ENCODE assay signal across 9 cellular contexts in the genomic region with DNA sequence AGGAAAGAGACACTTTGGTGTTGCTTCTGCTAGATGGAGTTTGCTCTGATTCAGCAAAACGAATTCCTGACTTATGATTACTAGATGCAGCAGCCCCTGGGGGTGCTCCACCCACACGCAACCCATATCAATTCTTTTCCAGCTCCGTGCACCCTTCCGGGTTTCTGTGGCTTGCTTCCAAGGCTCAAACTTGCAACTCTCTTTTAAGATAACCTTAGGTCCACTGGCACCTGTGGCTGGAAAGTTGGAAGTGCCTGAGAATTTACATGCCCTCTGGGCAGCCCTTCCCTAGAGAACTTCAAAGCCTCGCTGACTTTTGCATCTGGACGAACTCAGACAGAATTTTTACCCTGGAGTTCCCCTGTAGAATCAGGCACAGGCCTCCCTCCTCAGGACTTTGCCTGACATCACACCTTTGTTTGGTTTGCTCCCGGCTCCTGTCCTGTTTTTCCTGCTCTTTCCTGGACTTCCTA.
DNase-seq lines count a peak whose midpoint lies in the region; FAIRE-seq and TF ChIP-seq lines count a peak whose summit lies in the region.
"Had no signal": no experiment of that assay in that cellular context is flagged by ENCODE, and none has a peak within 500 bp of the region (broad histone marks: within the 10 kb centered on the region; RNA-seq: fewer than 3 reads in every experiment).

No MANE protein-coding gene starts in this region.

- no peak for FAIRE-seq in GM12892 (lab: Jason Lieb, UNC)

- no peak overlapping the region for H2AK5ac ChIP-seq in mesendoderm (ENCODE audit: low read length)

- H3K27ac ChIP-seq in mesendoderm (ENCODE audit: low read depth, low read length) = no peak overlapping the region

- H3K27ac Mint-ChIP-seq in Caco-2 (ENCODE audit: unreplicated experiment) = no peak overlapping the region
- H3K27ac Mint-ChIP-seq in dendritic cell treated with granulocyte-macrophage colony-stimulating factor and Interleukin-4, amounts not matched to agents 40 ng/mL and 50 ng/mL, for 4 days = peak overlapping the region; percentile 21
- H3K27ac Mint-ChIP-seq: nephron had no signal

- no peaks in the 10 kb centered on the region for H3K36me3 ChIP-seq in Caco-2 (ENCODE audit: control insufficient read depth, insufficient read depth, low read length)
- H3K36me3 ChIP-seq in MG63 = no peaks in the 10 kb centered on the region
- no peaks in the 10 kb centered on the region for H3K36me3 ChIP-seq in mesendoderm (ENCODE audit: control insufficient read depth, insufficient read depth, low read length)

- H2BK120ac ChIP-seq in mesendoderm (ENCODE audit: low read depth, low read length) = no peak overlapping the region

- no CpG with 5 or more reads among the region's 7 CpGs for WGBS in mesendoderm (ENCODE audit: extremely low coverage, insufficient coverage, low lambda C conversion rate)

- H3K18ac ChIP-seq in mesendoderm (ENCODE audit: low read length) = no peak overlapping the region

- H3K36me3 Mint-ChIP-seq in Caco-2 (ENCODE audit: insufficient read depth, unreplicated experiment) = peaks cover 4% of the 10 kb centered on the region
- no peaks in the 10 kb centered on the region for H3K36me3 Mint-ChIP-seq in dendritic cell treated with granulocyte-macrophage colony-stimulating factor and Interleukin-4, amounts not matched to agents 40 ng/mL and 50 ng/mL, for 4 days (ENCODE audit: low read depth)

- H2BK15ac ChIP-seq in mesendoderm (replicated peaks; ENCODE audit: low read depth) = no peak overlapping the region

- no peaks in the 10 kb centered on the region for H3K79me2 ChIP-seq in mesendoderm (ENCODE audit: control insufficient read depth, insufficient read depth, low read length)

- TF ChIP-seq POLR2A in GM12892 (IDR thresholded peaks at IDR 0.05; ENCODE audit: low read depth, low read length) = no peak

- peaks cover 24% of the 10 kb centered on the region for H3K4me1 ChIP-seq in Caco-2
- peaks cover 2% of the 10 kb centered on the region for H3K4me1 ChIP-seq in mesendoderm (ENCODE audit: control insufficient read depth, low read depth, low read length)

- no peak overlapping the region for H3K9ac ChIP-seq in mesendoderm (ENCODE audit: low read length)

- H2BK5ac ChIP-seq in mesendoderm (ENCODE audit: low read length) = no peak overlapping the region

- H3K9me3 ChIP-seq in Caco-2 = no peaks in the 10 kb centered on the region
- no peaks in the 10 kb centered on the region for H3K9me3 ChIP-seq in MG63

- H3K4me3 Mint-ChIP-seq in Caco-2 (ENCODE audit: unreplicated experiment) = no peak overlapping the region
- no peak overlapping the region for H3K4me3 Mint-ChIP-seq in dendritic cell treated with granulocyte-macrophage colony-stimulating factor and Interleukin-4, amounts not matched to agents 40 ng/mL and 50 ng/mL, for 4 days
- H3K4me3 Mint-ChIP-seq: nephron had no signal

- POLR2A ChIA-PET in Caco-2 (lab: Charles Lee) = no interaction called here

- H3K4me1 Mint-ChIP-seq in Caco-2 (ENCODE audit: low read depth, unreplicated experiment) = no peaks in the 10 kb centered on the region
- peaks cover 69% of the 10 kb centered on the region for H3K4me1 Mint-ChIP-seq in dendritic cell treated with granulocyte-macrophage colony-stimulating factor and Interleukin-4, amounts not matched to agents 40 ng/mL and 50 ng/mL, for 4 days (ENCODE audit: low read depth)

- peaks cover 6% of the 10 kb centered on the region for H3K27me3 Mint-ChIP-seq in Caco-2 (ENCODE audit: insufficient read depth, unreplicated experiment)
- peaks cover 4% of the 10 kb centered on the region for H3K27me3 Mint-ChIP-seq in dendritic cell treated with granulocyte-macrophage colony-stimulating factor and Interleukin-4, amounts not matched to agents 40 ng/mL and 50 ng/mL, for 4 days

- BruUV-seq in Caco-2 (replicated peaks; lab: Mats Ljungman, UMichigan) = no TSS peak

- intact Hi-C loops in Caco-2 (cut with micrococcal nuclease; ENCODE audit: unreplicated experiment) = loop anchor here (1.0 kb wide), 1 partner anchor 225 kb away; the partner anchor contains the start of gene SNX18
- intact Hi-C loops in dendritic cell treated with granulocyte-macrophage colony-stimulating factor and Interleukin-4, amounts not matched to agents 40 ng/mL and 50 ng/mL, for 4 days (cut with micrococcal nuclease) = no loop called here

- H4K8ac ChIP-seq in mesendoderm (ENCODE audit: low read depth, low read length) = no peak overlapping the region

- peak; percentile 41 to 75 for DNase-seq in Caco-2
- peak; percentile 70 for DNase-seq in MG63
- peak; percentile 90 for DNase-seq in mesendoderm
- no peak for DNase-seq in T-helper 2 cell
- DNase-seq in C1 segment of cervical spinal cord (lab: John Stamatoyannopoulos, UW) = no peak
- DNase-seq in NCI-H2081 treated with DMSO at 0.1 percent for 48 hours (lab: John Stamatoyannopoulos, UW) = no peak
- no peak for DNase-seq in GM12892 (ENCODE audit: insufficient read length)

- H3K79me1 ChIP-seq in mesendoderm (ENCODE audit: low read length) = no peaks in the 10 kb centered on the region

- no peak overlapping the region for H3K4me2 ChIP-seq in mesendoderm (ENCODE audit: low read length)

- no peak overlapping the region for H4K5ac ChIP-seq in mesendoderm (ENCODE audit: low read length)

- no peak overlapping the region for H3K4ac ChIP-seq in mesendoderm (ENCODE audit: low read depth, low read length)

- no peak overlapping the region for H3K23ac ChIP-seq in mesendoderm (ENCODE audit: low read length)

- no peak overlapping the region for H3K56ac ChIP-seq in mesendoderm (ENCODE audit: low read length)

- CTCF ChIA-PET in Caco-2 (lab: Charles Lee) = interaction anchor here (0.9 to 1.3 kb wide), 2 partner anchors 125 to 225 kb away, joined by 3 to 4 read pairs; no protein-coding TSS in a partner anchor

- peak in 1 of 2 experiments; percentile 15 for TF ChIP-seq CTCF in Caco-2 (IDR thresholded peaks at IDR 0.05; ENCODE audit: insufficient read depth in 1 of 2, low read depth in 1 of 2, low read length in 1 of 2, severe bottlenecking in 1 of 2, unreplicated experiment in 1 of 2)

- H3K4me3 ChIP-seq in Caco-2 (ENCODE audit: low read depth, low read length) = no peak overlapping the region
- H3K4me3 ChIP-seq in MG63 = no peak overlapping the region
- no peak overlapping the region for H3K4me3 ChIP-seq in mesendoderm (ENCODE audit: low read length)

- no peaks in the 10 kb centered on the region for H3K27me3 ChIP-seq in Caco-2 (replicated peaks; ENCODE audit: control insufficient read depth, insufficient read depth, low read length)
- no peaks in the 10 kb centered on the region for H3K27me3 ChIP-seq in MG63
- no peaks in the 10 kb centered on the region for H3K27me3 ChIP-seq in mesendoderm (ENCODE audit: insufficient read depth, low read length, poor library complexity)

- no peaks in the 10 kb centered on the region for H3K9me3 Mint-ChIP-seq in Caco-2 (ENCODE audit: unreplicated experiment)
- H3K9me3 Mint-ChIP-seq in dendritic cell treated with granulocyte-macrophage colony-stimulating factor and Interleukin-4, amounts not matched to agents 40 ng/mL and 50 ng/mL, for 4 days = no peaks in the 10 kb centered on the region
- H3K9me3 Mint-ChIP-seq: nephron had no signal

Comparison
In these comparisons a context has a peak if more than half of its experiments do, and no peak if none do; other contexts are left out.
1. DNase-seq: peak in Caco-2 (2 of 2), MG63 (single experiment) and mesendoderm (single experiment); none in T-helper 2 cell (0 of 5), C1 segment of cervical spinal cord (0 of 14), NCI-H2081 treated with DMSO at 0.1 percent for 48 hours (single experiment) and GM12892 (single experiment).